11 cellular contexts compared by ENCODE assay signal in the genomic region with DNA sequence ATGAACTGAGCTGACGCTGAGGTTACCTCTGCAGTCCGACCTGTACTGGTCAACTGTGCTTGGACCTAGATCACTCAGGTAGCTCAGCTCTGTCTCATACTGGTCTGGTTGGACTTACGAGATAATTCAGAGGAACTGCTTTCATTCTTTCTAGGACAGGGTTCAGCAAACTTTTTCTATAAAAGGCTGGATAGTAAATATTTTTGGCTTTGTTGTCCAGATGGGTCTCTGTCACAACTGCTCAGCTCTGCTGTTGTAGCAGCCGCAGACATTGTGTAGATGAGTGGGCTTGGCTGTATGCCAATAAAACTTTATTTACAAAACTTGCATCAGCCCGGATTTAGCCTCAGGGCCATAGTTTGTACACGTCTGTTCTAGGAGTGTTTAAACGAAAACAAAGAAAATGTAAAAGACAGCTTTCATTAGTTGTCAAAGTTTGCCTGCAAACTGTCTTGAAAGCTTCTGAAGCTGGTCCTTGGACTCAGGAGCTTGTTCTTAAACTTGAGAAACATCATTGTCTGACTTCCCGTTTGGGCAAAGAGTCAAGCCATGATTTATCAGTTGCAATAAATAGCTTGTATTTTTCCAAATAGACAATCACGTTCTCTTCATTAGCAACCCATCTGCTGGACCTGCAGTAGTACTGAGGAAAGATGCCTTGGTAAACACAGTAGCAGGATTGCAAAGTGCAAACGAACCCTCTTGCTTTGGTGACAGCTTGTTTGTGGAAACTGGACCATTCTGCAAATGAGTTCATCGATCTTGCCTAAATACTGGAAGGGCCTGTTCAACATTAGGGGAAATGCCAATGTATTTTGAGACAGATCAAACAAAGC.
DNase-seq lines count a peak whose midpoint lies in the region; ATAC-seq and TF ChIP-seq lines count a peak whose summit lies in the region.
"Had no signal": no experiment of that assay in that cellular context is flagged by ENCODE, and none has a peak within 500 bp of the region (broad histone marks: within the 10 kb centered on the region; RNA-seq: fewer than 3 reads in every experiment).

No MANE protein-coding gene starts in this region.

- H3K9me3 ChIP-seq in GM23248 (ENCODE audit: low read depth) (no peaks in the 10 kb centered on the region), ovary (no peaks in the 10 kb centered on the region), tibial artery (no peaks in the 10 kb centered on the region)
- H3K9me3 ChIP-seq: right atrium auricular region had no signal

- H3K9ac ChIP-seq in GM23248, result 0 out of 2 replicates have a peak overlapping the region, but pooled peaks have one; percentile 22

- TF ChIP-seq CTCF in 22Rv1 (IDR thresholded peaks at IDR 0.05), result no peak
- no peak for TF ChIP-seq CTCF in brain (conservative IDR thresholded peaks at IDR 0.05)
- no peak for TF ChIP-seq CTCF in ovary (IDR thresholded peaks at IDR 0.05)
- no peak for TF ChIP-seq CTCF in tibial artery (IDR thresholded peaks at IDR 0.05)

- TF ChIP-seq EP300 in ovary (IDR thresholded peaks at IDR 0.05), result no peak

- TF ChIP-seq POLR2A in ovary (IDR thresholded peaks at IDR 0.05), result no peak

- DNase-seq in GM23248, result peak; percentile 50
- peak; percentile 91 for DNase-seq in NCI-H345 (lab: John Stamatoyannopoulos, UW)
- DNase-seq in ovary, result no peak
- no peak for DNase-seq in tibial artery
- DNase-seq in SIG-M5 (lab: John Stamatoyannopoulos, UW), result no peak
- DNase-seq: amygdala, NCI-H526 had no signal

- H3F3A ChIP-seq in GM23248 (ENCODE audit: insufficient read depth), result peaks cover 46% of the 10 kb centered on the region

- ATAC-seq in activated T-helper 17 cell treated with anti-CD3 and anti-CD28 coated beads, Interleukin-2, amount 50 U/mL, for 72 hours (replicated peaks), result no peak

- H3K27me3 Mint-ChIP-seq in brain, result peaks cover 2% of the 10 kb centered on the region
- H3K27me3 Mint-ChIP-seq in activated T-helper 17 cell treated with anti-CD3 and anti-CD28 coated beads, Interleukin-2, amount 50 U/mL, for 72 hours, result no peaks in the 10 kb centered on the region

- H3K4me3 ChIP-seq in GM23248 (no peak overlapping the region), ovary (no peak overlapping the region), tibial artery (no peak overlapping the region)
- H3K4me3 ChIP-seq: right atrium auricular region had no signal

- peaks cover 52% of the 10 kb centered on the region for H3K4me1 Mint-ChIP-seq in brain
- H3K4me1 Mint-ChIP-seq in activated T-helper 17 cell treated with anti-CD3 and anti-CD28 coated beads, Interleukin-2, amount 50 U/mL, for 72 hours, result peaks cover 18% of the 10 kb centered on the region

- H4K20me1 ChIP-seq in GM23248 (ENCODE audit: insufficient read depth), result no peaks in the 10 kb centered on the region

- no peaks in the 10 kb centered on the region; the same call in 1 of the 2 replicates for H3K79me2 ChIP-seq in GM23248 (ENCODE audit: insufficient read depth)

- peak overlapping the region in 1 of 5 experiments; percentile 51 for H3K4me3 Mint-ChIP-seq in brain
- no peak overlapping the region for H3K4me3 Mint-ChIP-seq in activated T-helper 17 cell treated with anti-CD3 and anti-CD28 coated beads, Interleukin-2, amount 50 U/mL, for 72 hours

- H3K27ac ChIP-seq in 22Rv1 (peak overlapping the region; percentile 84), GM23248 (peak overlapping the region; percentile 47), ovary (no peak overlapping the region), tibial artery (no peak overlapping the region)
- H3K27ac ChIP-seq: right atrium auricular region had no signal

- in situ Hi-C loops in GM23248 (cut with MboI), result no loop called here

- intact Hi-C loops in ovary (cut with DNase I) (loop anchor here in 1 of 4 donors (10.0 kb wide), 1 partner anchor 725 kb away; no protein-coding TSS in a partner anchor), tibial artery (cut with DNase I; ENCODE audit: low total_unique reads) (no loop called here)

- no peaks in the 10 kb centered on the region for H3K9me2 ChIP-seq in GM23248 (ENCODE audit: insufficient read depth)

- H3K4me1 ChIP-seq in GM23248 (ENCODE audit: insufficient read depth) (peaks cover 48% of the 10 kb centered on the region), ovary (ENCODE audit: insufficient read depth) (peaks cover 10% of the 10 kb centered on the region), tibial artery (peaks cover 0 to 11% (median 2%) of the 10 kb centered on the region in 4 donors)
- H3K4me1 ChIP-seq: right atrium auricular region had no signal

- H3K36me3 ChIP-seq in GM23248 (ENCODE audit: low read depth) (no peaks in the 10 kb centered on the region), ovary (no peaks in the 10 kb centered on the region), tibial artery (no peaks in the 10 kb centered on the region)
- H3K36me3 ChIP-seq: right atrium auricular region had no signal

- no peaks in the 10 kb centered on the region for H3K27me3 ChIP-seq in GM23248 (replicated peaks; ENCODE audit: insufficient read depth)
- H3K27me3 ChIP-seq in ovary, result no peaks in the 10 kb centered on the region
- no peaks in the 10 kb centered on the region for H3K27me3 ChIP-seq in tibial artery
- H3K27me3 ChIP-seq: right atrium auricular region had no signal

- H3K9me3 Mint-ChIP-seq in brain, result no peaks in the 10 kb centered on the region
- H3K9me3 Mint-ChIP-seq in activated T-helper 17 cell treated with anti-CD3 and anti-CD28 coated beads, Interleukin-2, amount 50 U/mL, for 72 hours, result no peaks in the 10 kb centered on the region

- no peak overlapping the region for H2AFZ ChIP-seq in GM23248

- H3K27ac Mint-ChIP-seq in brain, result peak overlapping the region in 3 of 5 experiments; percentile 29 to 65 (median 64)
- no peak overlapping the region for H3K27ac Mint-ChIP-seq in activated T-helper 17 cell treated with anti-CD3 and anti-CD28 coated beads, Interleukin-2, amount 50 U/mL, for 72 hours

- 47 to 50% methylated on average over 11 of the region's 11 CpGs for WGBS in GM23248 (ENCODE audit: low coverage in 1 of 2, low lambda C conversion rate in 2 of 2, missing lambda C conversion rate in 2 of 2), 2 experiments
- WGBS in ovary, 3 donors, result 31 to 49% (median 47%) methylated on average over 11 of the region's 11 CpGs

- no peaks in the 10 kb centered on the region for H3K36me3 Mint-ChIP-seq in brain
- H3K36me3 Mint-ChIP-seq in activated T-helper 17 cell treated with anti-CD3 and anti-CD28 coated beads, Interleukin-2, amount 50 U/mL, for 72 hours (ENCODE audit: low read depth), result no peaks in the 10 kb centered on the region

- H3K4me2 ChIP-seq in GM23248 (ENCODE audit: unreplicated experiment), result peak overlapping the region; percentile 39

Comparison
In these comparisons a context has a peak if more than half of its experiments do, and no peak if none do; other contexts are left out.
1. H3K27ac ChIP-seq: peak in 22Rv1 (single experiment) and GM23248 (single experiment); none in ovary (0 of 2) and tibial artery (0 of 2).
2. DNase-seq: peak in GM23248 (single experiment) and NCI-H345 (single experiment); none in ovary (0 of 5), tibial artery (0 of 2) and SIG-M5 (single experiment).